8 cellular contexts compared by ENCODE assay signal in genomic region chr3:185070491-185071335, GRCh38.
DNase-seq lines count a peak whose midpoint lies in the region; ATAC-seq and TF ChIP-seq lines count a peak whose summit lies in the region.

No MANE protein-coding gene starts in this region.

- no peaks in the 10 kb centered on the region for H3K27me3 ChIP-seq in sigmoid colon

- TF ChIP-seq POLR2A in sigmoid colon (IDR thresholded peaks at IDR 0.05), result no peak

- no peaks in the 10 kb centered on the region for H3K36me3 ChIP-seq in sigmoid colon

- H3K27ac Mint-ChIP-seq in neural crest cell (ENCODE audit: unreplicated experiment), result no peak overlapping the region
- no peak overlapping the region for H3K27ac Mint-ChIP-seq in activated T-helper 17 cell treated with anti-CD3 and anti-CD28 coated beads, Interleukin-2, amount 50 U/mL, for 72 hours

- H3K27me3 Mint-ChIP-seq in neural crest cell (ENCODE audit: low read depth), result no peaks in the 10 kb centered on the region
- peaks cover 3% of the 10 kb centered on the region for H3K27me3 Mint-ChIP-seq in activated T-helper 17 cell treated with anti-CD3 and anti-CD28 coated beads, Interleukin-2, amount 50 U/mL, for 72 hours

- H3K4me1 Mint-ChIP-seq in neural crest cell, result peaks cover 9% of the 10 kb centered on the region
- no peaks in the 10 kb centered on the region for H3K4me1 Mint-ChIP-seq in activated T-helper 17 cell treated with anti-CD3 and anti-CD28 coated beads, Interleukin-2, amount 50 U/mL, for 72 hours

- DNase-seq in NCI-H774 (lab: John Stamatoyannopoulos, UW) (peak; percentile 4), epidermal melanocyte (ENCODE audit: insufficient read length, low spot score) (peak; percentile 36), neural crest cell (ENCODE audit: low read depth, low spot score) (peak; percentile 26), sigmoid colon (no peak), NCI-H345 (lab: John Stamatoyannopoulos, UW) (no peak), retina (no peak)

- intact Hi-C loops in sigmoid colon (cut with DNase I), result no loop called here

- H3K36me3 Mint-ChIP-seq in neural crest cell (ENCODE audit: low read depth), result no peaks in the 10 kb centered on the region
- H3K36me3 Mint-ChIP-seq in activated T-helper 17 cell treated with anti-CD3 and anti-CD28 coated beads, Interleukin-2, amount 50 U/mL, for 72 hours (ENCODE audit: low read depth), result no peaks in the 10 kb centered on the region

- no peak for ATAC-seq in activated T-helper 17 cell treated with anti-CD3 and anti-CD28 coated beads, Interleukin-2, amount 50 U/mL, for 72 hours (replicated peaks)

- H3K9me3 ChIP-seq in sigmoid colon, result no peaks in the 10 kb centered on the region

- TF ChIP-seq EP300 in sigmoid colon (IDR thresholded peaks at IDR 0.05), result no peak

- H3K4me3 Mint-ChIP-seq in neural crest cell, result no peak overlapping the region
- no peak overlapping the region for H3K4me3 Mint-ChIP-seq in activated T-helper 17 cell treated with anti-CD3 and anti-CD28 coated beads, Interleukin-2, amount 50 U/mL, for 72 hours

- TF ChIP-seq CTCF in GM12872 (IDR thresholded peaks at IDR 0.05; ENCODE audit: insufficient read depth, low read depth, low read length), result 0 out of 3 replicates have a peak, but pooled peaks have one; percentile 28
- peak; percentile 54 for TF ChIP-seq CTCF in neural crest cell (conservative IDR thresholded peaks at IDR 0.05)
- TF ChIP-seq CTCF in sigmoid colon (IDR thresholded peaks at IDR 0.05), result peak in 2 of 4 experiments; percentile 26 to 31

- H3K4me3 ChIP-seq in sigmoid colon, result no peak overlapping the region

- H3K9me3 Mint-ChIP-seq in neural crest cell, result no peaks in the 10 kb centered on the region
- H3K9me3 Mint-ChIP-seq in activated T-helper 17 cell treated with anti-CD3 and anti-CD28 coated beads, Interleukin-2, amount 50 U/mL, for 72 hours, result no peaks in the 10 kb centered on the region

- 71 to 82% methylated on average over 22 of the region's 22 CpGs for WGBS in sigmoid colon, 2 donors

- no peaks in the 10 kb centered on the region for H3K4me1 ChIP-seq in sigmoid colon

- no peak overlapping the region for H3K27ac ChIP-seq in sigmoid colon

Comparison
In these comparisons a context has a peak if more than half of its experiments do, and no peak if none do; other contexts are left out.
1. DNase-seq: peak in NCI-H774 (single experiment), epidermal melanocyte (single experiment) and neural crest cell (single experiment); none in sigmoid colon (single experiment), NCI-H345 (single experiment) and retina (single experiment).